In genomic region chr1:15617173-15617873, GRCh38 we compare ENCODE assay signal across 8 cellular contexts. TPM values are rescaled to one million over a fixed set of nuclear protein-coding genes. Genes with fewer than 3 reads are reported as not detected.
A peak's percentile ranks its signal among the peaks of the same experiment; 100 is the strongest.
DNase-seq lines count a peak whose midpoint lies in the region; ATAC-seq, FAIRE-seq and TF ChIP-seq lines count a peak whose summit lies in the region.

Gene DDI2, plus strand, starts transcription at chr1:15617458. Its CDS starts 213 bp downstream, at chr1:15617671.

- H3K36me3 ChIP-seq in BJ (ENCODE audit: control insufficient read depth, insufficient read depth, low read length) (no peaks in the 10 kb centered on the region), HepG2 (replicated peaks in 1 of 2; ENCODE audit: control insufficient read depth in 1 of 2, insufficient read depth in 2 of 2, low read length in 2 of 2) (peaks cover 0 to 3% of the 10 kb centered on the region in 2 experiments; a peak in 2 of 5 replicates)

- TF ChIP-seq EP300 in HepG2 (IDR thresholded peaks at IDR 0.05; ENCODE audit: low read depth in 2 of 2, low read length in 2 of 2), result peak; percentile 32 to 40; a peak in 1 of 4 replicates
- TF ChIP-seq EP300 in HepG2 (CRISPR knock-in tag; IDR thresholded peaks at IDR 0.05; ENCODE audit: borderline replicate concordance), result no peak

- intact Hi-C loops in dendritic cell treated with granulocyte-macrophage colony-stimulating factor and Interleukin-4, amounts not matched to agents 40 ng/mL and 50 ng/mL, for 4 days (cut with micrococcal nuclease), result loop anchor here (5.0 kb wide), 2 partner anchors 65 to 90 kb away; partner anchors contain the start of genes DNAJC16 and PLEKHM2
- intact Hi-C loops in HepG2 (cut with micrococcal nuclease; ENCODE audit: unreplicated experiment), result loop anchor here (1.0 kb wide), 1 partner anchor 12 kb away; no protein-coding TSS in a partner anchor

- H3K36me3 Mint-ChIP-seq in dendritic cell treated with granulocyte-macrophage colony-stimulating factor and Interleukin-4, amounts not matched to agents 40 ng/mL and 50 ng/mL, for 4 days (ENCODE audit: low read depth), result peaks cover 13% of the 10 kb centered on the region

- TF ChIP-seq RAD21 in HepG2 (CRISPR knock-in tag; IDR thresholded peaks at IDR 0.05), result 0 out of 2 replicates have a peak, but pooled peaks have one; percentile 70

- H3K4me3 ChIP-seq in BJ (ENCODE audit: low read depth, low read length) (peak within 1 kb of the TSS; percentile 90), HepG2 (replicated peaks in 1 of 3; ENCODE audit: insufficient read depth in 1 of 3, low read depth in 2 of 3, low read length in 3 of 3) (peak within 1 kb of the TSS; percentile 87 to 100 (median 97))

- peak; percentile 54 for FAIRE-seq in HepG2 (lab: Jason Lieb, UNC)

- CTCF ChIA-PET in BJ (lab: Yijun Ruan, JAX) (interaction anchor here (0.7 to 1.5 kb wide), 4 partner anchors 23 to 175 kb away, joined by 3 read pairs; no protein-coding TSS in a partner anchor), HepG2 (lab: Yijun Ruan, JAX; ENCODE audit: low intra/inter-chr PET ratio, low total read pairs) (no interaction called here)

- no TSS peak for BruUV-seq in HepG2 (replicated peaks; lab: Mats Ljungman, UMichigan)

- TF ChIP-seq CTCF in BJ (IDR thresholded peaks at IDR 0.05; ENCODE audit: insufficient read depth, low read depth, low read length), result no peak
- TF ChIP-seq CTCF in HepG2 (CRISPR knock-in tag; IDR thresholded peaks at IDR 0.05), result no peak

- WGBS in HepG2 (ENCODE audit: low lambda C conversion rate), result under 1% methylated on average over 36 of the region's 76 CpGs

- H3K4me2 ChIP-seq in HepG2 (ENCODE audit: low read depth, low read length), result peak within 1 kb of the TSS; percentile 92

- H3K27ac ChIP-seq in HepG2 (ENCODE audit: extremely low read length, insufficient read depth, low read length), result peak within 1 kb of the TSS; percentile 95

- peaks cover 52% of the 10 kb centered on the region for H3K4me1 ChIP-seq in HepG2 (ENCODE audit: insufficient read depth, low read length)

- ATAC-seq in GM19351 (IDR thresholded peaks at IDR 0.05; ENCODE audit: unreplicated experiment) (peak; percentile 63), HG03558 (IDR thresholded peaks at IDR 0.05; ENCODE audit: extremely low read depth, unreplicated experiment) (peak; percentile 41), HepG2 (peak; percentile 88)

- POLR2A ChIA-PET in BJ (lab: Charles Lee), result no interaction called here
- POLR2A ChIA-PET in HepG2 (lab: Yijun Ruan, JAX), result interaction anchor here (0.9 to 8.5 kb wide), 11 partner anchors 14 to 183 kb away, joined by 3 to 188 read pairs (median 8); partner anchors contain the start of genes AGMAT, CASP9 and DNAJC16

- H3K4me1 Mint-ChIP-seq in dendritic cell treated with granulocyte-macrophage colony-stimulating factor and Interleukin-4, amounts not matched to agents 40 ng/mL and 50 ng/mL, for 4 days (ENCODE audit: low read depth), result peaks cover 50% of the 10 kb centered on the region

- peaks cover 27% of the 10 kb centered on the region for H4K20me1 ChIP-seq in HepG2 (ENCODE audit: insufficient read depth, low read length)

- no peaks in the 10 kb centered on the region for H3K27me3 ChIP-seq in BJ (ENCODE audit: control insufficient read depth, insufficient read depth, low read length)
- H3K27me3 ChIP-seq in HepG2 (ENCODE audit: control insufficient read depth in 1 of 2, insufficient read depth in 2 of 2, low read length in 2 of 2), result no peaks in the 10 kb centered on the region; a peak in 1 of 5 replicates

- H3K9me3 ChIP-seq in HepG2 (ENCODE audit: low read length), result no peaks in the 10 kb centered on the region

- in situ Hi-C loops in HepG2 (cut with HindIII; ENCODE audit: extremely low pct_ligation_motif_present, low pct_unique_long_range_greater_than_20kb), result no loop called here

- peak within 1 kb of the TSS; percentile 97 for H3K9ac ChIP-seq in HepG2 (ENCODE audit: insufficient read depth, low read depth, low read length)

- peak within 1 kb of the TSS; percentile 73 for H3K4me3 Mint-ChIP-seq in dendritic cell treated with granulocyte-macrophage colony-stimulating factor and Interleukin-4, amounts not matched to agents 40 ng/mL and 50 ng/mL, for 4 days

- H3K9me3 Mint-ChIP-seq in dendritic cell treated with granulocyte-macrophage colony-stimulating factor and Interleukin-4, amounts not matched to agents 40 ng/mL and 50 ng/mL, for 4 days, result no peaks in the 10 kb centered on the region

- DNase-seq in BJ (ENCODE audit: low read depth) (peak; percentile 94), NCI-H748 treated with DMSO at 0.1 percent for 48 hours (lab: John Stamatoyannopoulos, UW) (peak; percentile 78), HepG2 (ENCODE audit: low spot score) (peak; percentile 86)
- DNase-seq in activated CD4-positive, alpha-beta T cell treated with anti-CD3 and anti-CD28 coated beads, Interleukin-2, amount 50 U/mL, for 4 hours, result peak; percentile 92
- DNase-seq in stimulated activated CD4-positive, alpha-beta T cell treated with anti-CD3 and anti-CD28 coated beads, Interleukin-2, amount 100 ng/mL, for 48 hours, result peak; percentile 87 to 91

- H3K27ac Mint-ChIP-seq in dendritic cell treated with granulocyte-macrophage colony-stimulating factor and Interleukin-4, amounts not matched to agents 40 ng/mL and 50 ng/mL, for 4 days, result peak within 1 kb of the TSS; percentile 95

- peak within 1 kb of the TSS; percentile 67 for H2AFZ ChIP-seq in HepG2 (ENCODE audit: low read length)

- peaks cover 43% of the 10 kb centered on the region for H3K79me2 ChIP-seq in HepG2 (ENCODE audit: insufficient read depth, low read length)

- peaks cover 3% of the 10 kb centered on the region for H3K27me3 Mint-ChIP-seq in dendritic cell treated with granulocyte-macrophage colony-stimulating factor and Interleukin-4, amounts not matched to agents 40 ng/mL and 50 ng/mL, for 4 days

- TF ChIP-seq POLR2A in HepG2 (IDR thresholded peaks at IDR 0.05; ENCODE audit: insufficient read depth in 1 of 2, low read depth in 2 of 2, low read length in 2 of 2), result peak; percentile 79 to 91

TF ChIP-seq in HepG2, 621 proteins besides CTCF, POLR2A, EP300 and RAD21 (continues in another document):
- TF ChIP-seq ZNF451 (CRISPR knock-in tag; IDR thresholded peaks at IDR 0.05) (peak; percentile 67), ZNF691 (CRISPR knock-in tag; IDR thresholded peaks at IDR 0.05; ENCODE audit: borderline replicate concordance, low read depth) (0 out of 2 replicates have a peak, but pooled peaks have one; percentile 62), SIN3A (IDR thresholded peaks at IDR 0.05; ENCODE audit: borderline replicate concordance, low read depth, low read length) (peak; percentile 37; the same call in 1 of the 2 replicates), SP2 (CRISPR knock-in tag; IDR thresholded peaks at IDR 0.05) (0 out of 2 replicates have a peak, but pooled peaks have one; percentile 30), HNF4G (IDR thresholded peaks at IDR 0.05; ENCODE audit: borderline replicate concordance, low read depth, low read length) (no peak), HNF4G (CRISPR knock-in tag; IDR thresholded peaks at IDR 0.05; ENCODE audit: borderline replicate concordance, low read depth) (peak; percentile 55; the same call in 1 of the 2 replicates), ZNF766 (CRISPR knock-in tag; IDR thresholded peaks at IDR 0.05; ENCODE audit: borderline replicate concordance) (peak; percentile 78; the same call in 1 of the 2 replicates), ONECUT2 (CRISPR knock-in tag; IDR thresholded peaks at IDR 0.05) (no peak), TGIF2 (CRISPR knock-in tag; IDR thresholded peaks at IDR 0.05) (peak; percentile 53; the same call in 1 of the 2 replicates), DNMT3B (CRISPR knock-in tag; conservative IDR thresholded peaks at IDR 0.05) (no peak), YY1 (IDR thresholded peaks at IDR 0.05; ENCODE audit: insufficient read depth, insufficient replicate concordance, low read depth, low read length) (peak; percentile 64), ZNF761 (CRISPR knock-in tag; conservative IDR thresholded peaks at IDR 0.05) (peak; percentile 53; the same call in 1 of the 2 replicates)

RNA-seq across cellular contexts. Expression of gene DDI2, which starts in this region (rescaled TPM):
- 5.9 and 6.4 TPM in 2 replicates for polyA plus RNA-seq in BJ (2011; rRNA removed)
- polyA minus RNA-seq in BJ (2011; rRNA and poly(A)+ RNA removed), result 9.7 and 14.0 TPM in 2 replicates
- 25.7 and 34.0 TPM in 2 replicates for total RNA-seq in HepG2 (2016; rRNA removed; fragmentation: Illumina TruSeq; extraction: Trizol)
- 5.9 and 7.5 TPM in 2 replicates for total RNA-seq in HepG2 (2016; cell fraction: cytosol; rRNA removed; fragmentation: Illumina TruSeq; extraction: Trizol; ENCODE audit: low read depth)
- total RNA-seq in HepG2 (2016; cell fraction: insoluble cytoplasmic fraction; rRNA removed; fragmentation: Illumina TruSeq; extraction: Trizol), result 26.2 and 32.2 TPM in 2 replicates
- 11.2 and 13.9 TPM in 2 replicates for total RNA-seq in HepG2 (2016; cell fraction: membrane; rRNA removed; fragmentation: Illumina TruSeq; extraction: Trizol)
- total RNA-seq in HepG2 (2016; cell fraction: nucleus; rRNA removed; fragmentation: Illumina TruSeq; extraction: Trizol), result 41.5 and 50.4 TPM in 2 replicates
- polyA plus RNA-seq in HepG2 (2011; rRNA removed), result 8.5 and 10.1 TPM in 2 replicates
- 5.5 and 7.7 TPM in 2 replicates for polyA plus RNA-seq in HepG2 (2011; cell fraction: cytosol; rRNA removed)
- 19.8 and 23.2 TPM in 2 replicates for polyA plus RNA-seq in HepG2 (2011; cell fraction: nucleus; rRNA removed)
- polyA plus RNA-seq in HepG2 (2012), result 19.5 and 23.0 TPM in 2 replicates
- 1.1 and 1.3 TPM in 2 replicates for polyA plus RNA-seq in HepG2 (2016; cell fraction: cytosol; fragmentation: Illumina TruSeq; extraction: Trizol; ENCODE audit: low read depth)
- 22.9 and 23.8 TPM in 2 replicates for polyA plus RNA-seq in HepG2 (2016; cell fraction: insoluble cytoplasmic fraction; fragmentation: Illumina TruSeq; extraction: Trizol; ENCODE audit: low read depth)
- polyA plus RNA-seq in HepG2 (2016; cell fraction: membrane; fragmentation: Illumina TruSeq; extraction: Trizol; ENCODE audit: low read depth), result 2.7 and 3.3 TPM in 2 replicates
- polyA plus RNA-seq in HepG2 (2016; cell fraction: nucleus; fragmentation: Illumina TruSeq; extraction: Trizol; ENCODE audit: insufficient read depth, low read depth), result 23.7 and 25.3 TPM in 2 replicates
- polyA minus RNA-seq in HepG2 (2011; rRNA and poly(A)+ RNA removed; ENCODE audit: low replicate concordance), result 38.4 and 51.6 TPM in 2 replicates
- polyA minus RNA-seq in HepG2 (2011; cell fraction: cytosol; rRNA and poly(A)+ RNA removed), result 15.5 and 15.8 TPM in 2 replicates
- polyA minus RNA-seq in HepG2 (2011; cell fraction: nucleus; rRNA and poly(A)+ RNA removed), result 118 and 145 TPM in 2 replicates

Comparison
In these comparisons a context has a peak if more than half of its experiments do, and no peak if none do; other contexts are left out.
1. Peak in every context shown above with its lines: DNase-seq, ATAC-seq, H3K4me3 ChIP-seq and H3K27ac ChIP-seq.